8 cellular contexts compared by ENCODE assay signal in the genomic region with DNA sequence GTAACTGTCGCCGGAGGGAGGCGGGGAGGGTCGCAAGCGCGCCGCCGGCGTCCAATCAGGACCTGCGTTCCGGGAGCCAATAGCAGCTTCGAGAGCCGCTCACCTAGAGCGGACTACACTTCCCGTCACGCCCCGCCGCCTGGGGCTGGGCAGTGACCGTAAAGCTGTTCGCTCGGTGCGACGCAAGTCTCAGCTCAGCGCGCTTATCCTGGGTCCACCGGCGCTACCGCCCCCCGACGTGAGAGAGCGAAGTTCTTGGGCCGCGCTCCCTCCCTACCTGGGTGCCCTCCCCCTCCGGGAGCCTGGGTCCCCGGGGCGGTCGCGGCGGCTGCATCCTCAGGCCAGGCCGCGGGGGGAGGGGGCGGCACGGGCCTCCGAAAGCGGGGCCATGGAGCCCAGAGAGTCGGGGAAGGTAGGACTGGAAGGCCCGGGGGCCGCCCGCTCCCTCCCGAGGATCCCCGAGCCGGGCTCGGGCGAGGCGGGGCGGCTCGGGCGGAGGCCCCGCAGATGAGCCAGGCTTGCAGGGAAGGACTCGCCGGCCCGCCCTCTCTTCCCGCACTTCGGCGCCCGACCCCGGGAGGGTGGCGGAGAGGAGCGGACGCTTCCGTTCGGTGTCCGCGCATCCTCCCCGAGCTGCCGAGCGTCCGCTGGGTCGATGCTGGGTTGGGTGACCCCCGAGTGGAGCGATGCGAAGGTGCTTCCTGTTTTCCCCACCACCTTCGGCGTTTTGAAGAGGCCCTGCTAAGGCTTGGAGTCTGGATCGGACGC. TPM values are rescaled to one million over a fixed set of nuclear protein-coding genes. Genes with fewer than 3 reads are reported as not detected.
DNase-seq lines count a peak whose midpoint lies in the region; ATAC-seq and TF ChIP-seq lines count a peak whose summit lies in the region.

A gene (plus strand): TSS at position 152 of the 768 bp plus-strand sequence. CDS start 237 bp downstream, at position 389.

- in situ Hi-C loops in GM13977 (cut with MboI; ENCODE audit: low pct_unique_long_range_greater_than_20kb, low sequenced_read_pairs, unreplicated experiment): no loop called here

- ATAC-seq in HG02884 (IDR thresholded peaks at IDR 0.05; ENCODE audit: unreplicated experiment): peak; percentile 99
- peak; percentile 99 for ATAC-seq in left cardiac atrium

- peak; percentile 99 for DNase-seq in GM13977 (ENCODE audit: low spot score)
- DNase-seq in NCI-H1694 (lab: John Stamatoyannopoulos, UW): peak; percentile 97
- DNase-seq in amniotic stem cell (lab: John Stamatoyannopoulos, UW): peak; percentile 94
- peak; percentile 99 for DNase-seq in left cardiac atrium
- DNase-seq in progenitor cell of endocrine pancreas (ENCODE audit: low spot score, unreplicated experiment): peak; percentile 93
- peak; percentile 98 for DNase-seq in ureter (ENCODE audit: low spot score)

- no peaks in the 10 kb centered on the region for H3K9me3 Mint-ChIP-seq in T-helper 1 cell treated with Interleukin-12 subunit alpha and Interleukin-12 subunit beta and Interleukin-4 antibody, amounts not matched to agents 30 μg/mL and 1 μg/mL, for 36 hours
- H3K9me3 Mint-ChIP-seq in progenitor cell of endocrine pancreas (ENCODE audit: low read depth): no peaks in the 10 kb centered on the region

- intact Hi-C loops in left cardiac atrium (cut with DNase I): no loop called here

- peaks cover 14% of the 10 kb centered on the region for H3K27me3 Mint-ChIP-seq in T-helper 1 cell treated with Interleukin-12 subunit alpha and Interleukin-12 subunit beta and Interleukin-4 antibody, amounts not matched to agents 30 μg/mL and 1 μg/mL, for 36 hours (ENCODE audit: low read depth)
- H3K27me3 Mint-ChIP-seq in progenitor cell of endocrine pancreas: peaks cover 27% of the 10 kb centered on the region

- H3K4me1 Mint-ChIP-seq in T-helper 1 cell treated with Interleukin-12 subunit alpha and Interleukin-12 subunit beta and Interleukin-4 antibody, amounts not matched to agents 30 μg/mL and 1 μg/mL, for 36 hours (ENCODE audit: low read depth): peaks cover 23% of the 10 kb centered on the region
- H3K4me1 Mint-ChIP-seq in progenitor cell of endocrine pancreas (ENCODE audit: low read depth): peaks cover 11% of the 10 kb centered on the region

- TF ChIP-seq CTCF in GM13977 (IDR thresholded peaks at IDR 0.05; ENCODE audit: extremely low read depth, insufficient read depth, missing control alignments) (no peak), progenitor cell of endocrine pancreas (IDR thresholded peaks at IDR 0.05; ENCODE audit: unreplicated experiment) (no peak)

- peaks cover 7% of the 10 kb centered on the region for H3K36me3 Mint-ChIP-seq in T-helper 1 cell treated with Interleukin-12 subunit alpha and Interleukin-12 subunit beta and Interleukin-4 antibody, amounts not matched to agents 30 μg/mL and 1 μg/mL, for 36 hours (ENCODE audit: low read depth)
- no peaks in the 10 kb centered on the region for H3K36me3 Mint-ChIP-seq in progenitor cell of endocrine pancreas (ENCODE audit: insufficient read depth)

- H3K27ac Mint-ChIP-seq in T-helper 1 cell treated with Interleukin-12 subunit alpha and Interleukin-12 subunit beta and Interleukin-4 antibody, amounts not matched to agents 30 μg/mL and 1 μg/mL, for 36 hours: peak within 1 kb of the TSS; percentile 78
- H3K27ac Mint-ChIP-seq in progenitor cell of endocrine pancreas: peak within 1 kb of the TSS; percentile 88

- H3K4me3 Mint-ChIP-seq in T-helper 1 cell treated with Interleukin-12 subunit alpha and Interleukin-12 subunit beta and Interleukin-4 antibody, amounts not matched to agents 30 μg/mL and 1 μg/mL, for 36 hours: peak within 1 kb of the TSS; percentile 89
- peak within 1 kb of the TSS; percentile 85 for H3K4me3 Mint-ChIP-seq in progenitor cell of endocrine pancreas (ENCODE audit: low read depth)

RNA-seq across cellular contexts. Expression of the gene that starts here (rescaled TPM):
- total RNA-seq in left cardiac atrium: 1 to 10 TPM; 8.7 to 9.7 TPM
- 19.5 and 22.8 TPM in 2 replicates for total RNA-seq in progenitor cell of endocrine pancreas
- total RNA-seq in ureter: 24.6 TPM

Comparison
In these comparisons a context has a peak if more than half of its experiments do, and no peak if none do; other contexts are left out.
1. Peak in every context shown above with its lines: DNase-seq and ATAC-seq.